In the genomic region with DNA sequence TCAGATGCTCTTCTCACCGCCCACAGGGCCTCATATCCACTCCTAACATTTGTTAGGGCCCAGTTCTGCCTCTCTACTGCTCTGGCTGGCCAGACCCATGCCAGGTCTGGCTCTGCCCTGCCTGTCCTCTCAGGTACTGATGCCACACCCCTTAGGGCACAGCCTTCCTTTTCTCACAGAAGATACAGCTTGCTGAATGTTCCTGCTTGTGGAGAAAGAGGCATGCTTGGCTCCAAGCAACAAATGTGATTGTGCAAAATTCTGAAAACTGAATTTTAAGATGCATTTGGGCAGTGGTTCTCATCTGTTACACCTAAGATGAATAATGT, we compare ENCODE assay signal across 25 cellular contexts.
DNase-seq lines count a peak whose midpoint lies in the region; ATAC-seq, FAIRE-seq and TF ChIP-seq lines count a peak whose summit lies in the region.
"Had no signal": no experiment of that assay in that cellular context is flagged by ENCODE, and none has a peak within 500 bp of the region (broad histone marks: within the 10 kb centered on the region; RNA-seq: fewer than 3 reads in every experiment).

No MANE protein-coding gene starts in this region.

- TF ChIP-seq RAD21 in HepG2 (CRISPR knock-in tag; IDR thresholded peaks at IDR 0.05) = no peak

- 93% methylated on average over 1 of the region's 1 CpG for WGBS in HepG2 (ENCODE audit: low lambda C conversion rate)
- WGBS in right lobe of liver (ENCODE audit: insufficient coverage, low coverage, low lambda C conversion rate, missing lambda C conversion rate) = no CpG with 5 or more reads among the region's 1 CpG

- BruUV-seq in HepG2 (replicated peaks; lab: Mats Ljungman, UMichigan) (no TSS peak), PC-9 (replicated peaks; lab: Mats Ljungman, UMichigan) (no TSS peak)

- no peaks in the 10 kb centered on the region for H3K4me1 ChIP-seq in HepG2 (ENCODE audit: insufficient read depth, low read length)
- no peaks in the 10 kb centered on the region for H3K4me1 ChIP-seq in right lobe of liver
- H3K4me1 ChIP-seq in left ventricle myocardium inferior = peaks cover 77% of the 10 kb centered on the region
- peaks cover 0 to 27% (median 10%) of the 10 kb centered on the region in 5 donors for H3K4me1 ChIP-seq in subcutaneous abdominal adipose tissue (ENCODE audit: control insufficient read depth in 5 of 5, insufficient read depth in 5 of 5, low read length in 5 of 5)
- no peaks in the 10 kb centered on the region for H3K4me1 ChIP-seq in PC-9 (replicated peaks; ENCODE audit: insufficient read depth)
- H3K4me1 ChIP-seq: Peyer's patch had no signal

- in situ Hi-C loops in HepG2 (cut with HindIII; ENCODE audit: extremely low pct_ligation_motif_present, low pct_unique_long_range_greater_than_20kb) = no loop called here

- no peak overlapping the region for H3K4me3 ChIP-seq in HepG2 (replicated peaks in 1 of 3; ENCODE audit: insufficient read depth in 1 of 3, low read depth in 2 of 3, low read length in 3 of 3)
- no peak overlapping the region for H3K4me3 ChIP-seq in right lobe of liver
- H3K4me3 ChIP-seq in left ventricle myocardium inferior = no peak overlapping the region
- no peak overlapping the region for H3K4me3 ChIP-seq in subcutaneous abdominal adipose tissue (ENCODE audit: low read depth in 1 of 5, low read length in 5 of 5)
- no peak overlapping the region for H3K4me3 ChIP-seq in PC-9
- H3K4me3 ChIP-seq: MG63, Peyer's patch had no signal

- H3K9ac ChIP-seq in HepG2 (ENCODE audit: insufficient read depth, low read depth, low read length) (no peak overlapping the region), subcutaneous abdominal adipose tissue (ENCODE audit: low read length in 5 of 5) (no peak overlapping the region)

- H3K36me3 ChIP-seq in HepG2 (replicated peaks in 1 of 2; ENCODE audit: control insufficient read depth in 1 of 2, insufficient read depth in 2 of 2, low read length in 2 of 2) = peaks cover 42 to 97% of the 10 kb centered on the region in 2 experiments
- peaks cover 0 to 34% (median 9%) of the 10 kb centered on the region in 4 donors for H3K36me3 ChIP-seq in right lobe of liver
- peaks cover 46% of the 10 kb centered on the region for H3K36me3 ChIP-seq in left ventricle myocardium inferior
- H3K36me3 ChIP-seq in subcutaneous abdominal adipose tissue (ENCODE audit: control insufficient read depth in 5 of 5, insufficient read depth in 5 of 5, low read length in 5 of 5) = peaks cover 41 to 84% (median 57%) of the 10 kb centered on the region in 5 donors
- H3K36me3 ChIP-seq in PC-9 (ENCODE audit: low read depth) = no peaks in the 10 kb centered on the region
- H3K36me3 ChIP-seq: MG63 had no signal

- peak overlapping the region; percentile 69 to 100 for H3K27ac Mint-ChIP-seq in natural killer cell treated with Interleukin-12 subunit alpha and Interleukin-12 subunit beta and Interleukin-15 and Interleukin-18, amount 100 ng/mL, for 72 hours
- H3K27ac Mint-ChIP-seq: IgD-negative memory B cell had no signal

- peaks cover 65 to 81% of the 10 kb centered on the region in 2 donors for H3K4me1 Mint-ChIP-seq in natural killer cell treated with Interleukin-12 subunit alpha and Interleukin-12 subunit beta and Interleukin-15 and Interleukin-18, amount 100 ng/mL, for 72 hours (ENCODE audit: low read depth in 2 of 2)

- no peak for TF ChIP-seq POLR2A in HepG2 (IDR thresholded peaks at IDR 0.05; ENCODE audit: insufficient read depth in 1 of 2, low read depth in 2 of 2, low read length in 2 of 2)
- no peak for TF ChIP-seq POLR2A in right lobe of liver (IDR thresholded peaks at IDR 0.05)

- H3K9me3 Mint-ChIP-seq in natural killer cell treated with Interleukin-12 subunit alpha and Interleukin-12 subunit beta and Interleukin-15 and Interleukin-18, amount 100 ng/mL, for 72 hours = no peaks in the 10 kb centered on the region
- H3K9me3 Mint-ChIP-seq: CD4-positive, alpha-beta memory T cell; IgD-negative memory B cell had no signal

- H4K20me1 ChIP-seq in HepG2 (ENCODE audit: insufficient read depth, low read length) (no peaks in the 10 kb centered on the region), PC-9 (ENCODE audit: insufficient read depth) (no peaks in the 10 kb centered on the region)

- no peaks in the 10 kb centered on the region for H3K79me2 ChIP-seq in HepG2 (ENCODE audit: insufficient read depth, low read length)
- H3K79me2 ChIP-seq in PC-9 (ENCODE audit: low read depth) = no peaks in the 10 kb centered on the region

- intact Hi-C loops in HepG2 (cut with micrococcal nuclease; ENCODE audit: unreplicated experiment) (no loop called here), right lobe of liver (cut with DNase I) (no loop called here), left ventricle myocardium inferior (cut with micrococcal nuclease) (no loop called here), PC-9 (cut with micrococcal nuclease; ENCODE audit: unreplicated experiment) (no loop called here)

- H3K9me3 ChIP-seq in HepG2 (ENCODE audit: low read length) (no peaks in the 10 kb centered on the region), right lobe of liver (no peaks in the 10 kb centered on the region), left ventricle myocardium inferior (replicated peaks) (no peaks in the 10 kb centered on the region), subcutaneous abdominal adipose tissue (ENCODE audit: control insufficient read depth in 5 of 5, low read length in 5 of 5) (no peaks in the 10 kb centered on the region), PC-9 (ENCODE audit: insufficient read depth, low read depth) (no peaks in the 10 kb centered on the region)
- H3K9me3 ChIP-seq: MG63, Peyer's patch had no signal

- ATAC-seq in HepG2 = no peak
- no peak for ATAC-seq in right lobe of liver
- ATAC-seq in natural killer cell treated with Interleukin-12 subunit alpha and Interleukin-12 subunit beta and Interleukin-15 and Interleukin-18, amount 100 ng/mL, for 72 hours = no peak
- ATAC-seq in HG02938 (IDR thresholded peaks at IDR 0.05; ENCODE audit: unreplicated experiment) = no peak

- TF ChIP-seq EP300 in HepG2 (IDR thresholded peaks at IDR 0.05; ENCODE audit: low read depth in 2 of 2, low read length in 2 of 2) = no peak
- no peak for TF ChIP-seq EP300 in HepG2 (CRISPR knock-in tag; IDR thresholded peaks at IDR 0.05; ENCODE audit: borderline replicate concordance)

- POLR2A ChIA-PET in HepG2 (lab: Yijun Ruan, JAX) = no interaction called here
- POLR2A ChIA-PET in PC-9 (lab: Charles Lee; ENCODE audit: unreplicated experiment) = no interaction called here

- DNase-seq in HepG2 (ENCODE audit: low spot score) = no peak
- DNase-seq in right lobe of liver = no peak
- peak; percentile 39 for DNase-seq in left ventricle myocardium inferior
- no peak for DNase-seq in natural killer cell treated with Interleukin-12 subunit alpha and Interleukin-12 subunit beta and Interleukin-15 and Interleukin-18, amount 100 ng/mL, for 72 hours (ENCODE audit: low spot score)
- no peak for DNase-seq in hepatic stellate cell (ENCODE audit: low spot score)
- DNase-seq in PC-9 = no peak
- DNase-seq: CD4-positive, alpha-beta memory T cell; DMS53; EL; Kasumi-1; MG63; NCI-H1048; NCI-H1436; NCI-H2029; NCI-H2171; NCI-H446; Peyer's patch had no signal

- TF ChIP-seq CTCF in HepG2 (CRISPR knock-in tag; IDR thresholded peaks at IDR 0.05) (no peak), right lobe of liver (IDR thresholded peaks at IDR 0.05) (no peak), left ventricle myocardium inferior (IDR thresholded peaks at IDR 0.05; ENCODE audit: borderline replicate concordance) (peak; percentile 16), PC-9 (conservative IDR thresholded peaks at IDR 0.05) (no peak)

- no peak for FAIRE-seq in HepG2 (lab: Jason Lieb, UNC)
- FAIRE-seq: A204.1, GM12891, GM18507, H54 had no signal

- no peak overlapping the region for H2AFZ ChIP-seq in HepG2 (ENCODE audit: low read length)
- no peak overlapping the region for H2AFZ ChIP-seq in PC-9

- no peaks in the 10 kb centered on the region for H3K27me3 ChIP-seq in HepG2 (ENCODE audit: control insufficient read depth in 1 of 2, insufficient read depth in 2 of 2, low read length in 2 of 2)
- no peaks in the 10 kb centered on the region for H3K27me3 ChIP-seq in right lobe of liver
- H3K27me3 ChIP-seq in left ventricle myocardium inferior (ENCODE audit: low read depth) = no peaks in the 10 kb centered on the region
- no peaks in the 10 kb centered on the region for H3K27me3 ChIP-seq in subcutaneous abdominal adipose tissue (ENCODE audit: control insufficient read depth in 5 of 5, insufficient read depth in 4 of 5, low read length in 5 of 5)
- H3K27me3 ChIP-seq in PC-9 (ENCODE audit: insufficient read depth, low read depth) = no peaks in the 10 kb centered on the region
- H3K27me3 ChIP-seq: MG63, Peyer's patch had no signal

- no peaks in the 10 kb centered on the region for H3K9me2 ChIP-seq in PC-9 (ENCODE audit: insufficient read depth)

- H3K4me2 ChIP-seq in HepG2 (ENCODE audit: low read depth, low read length) (no peak overlapping the region), PC-9 (no peak overlapping the region)

- no peaks in the 10 kb centered on the region for H3K27me3 Mint-ChIP-seq in natural killer cell treated with Interleukin-12 subunit alpha and Interleukin-12 subunit beta and Interleukin-15 and Interleukin-18, amount 100 ng/mL, for 72 hours
- H3K27me3 Mint-ChIP-seq: CD4-positive, alpha-beta memory T cell had no signal

- no peak overlapping the region for H3K4me3 Mint-ChIP-seq in natural killer cell treated with Interleukin-12 subunit alpha and Interleukin-12 subunit beta and Interleukin-15 and Interleukin-18, amount 100 ng/mL, for 72 hours
- H3K4me3 Mint-ChIP-seq: CD4-positive, alpha-beta memory T cell; IgD-negative memory B cell had no signal

- H3K27ac ChIP-seq in HepG2 (ENCODE audit: extremely low read length, insufficient read depth, low read length) = no peak overlapping the region
- H3K27ac ChIP-seq in right lobe of liver = no peak overlapping the region
- peak overlapping the region; percentile 83 for H3K27ac ChIP-seq in left ventricle myocardium inferior (replicated peaks)
- H3K27ac ChIP-seq in subcutaneous abdominal adipose tissue (ENCODE audit: low read depth, low read length) = peak overlapping the region; percentile 32
- H3K27ac ChIP-seq in PC-9 = no peak overlapping the region
- H3K27ac ChIP-seq: HL-60 had no signal

- CTCF ChIA-PET in HepG2 (lab: Yijun Ruan, JAX; ENCODE audit: low intra/inter-chr PET ratio, low total read pairs) (no interaction called here), PC-9 (lab: Charles Lee) (no interaction called here)

- no peaks in the 10 kb centered on the region for H3F3A ChIP-seq in PC-9 (ENCODE audit: insufficient read depth, low read depth)

- H3K36me3 Mint-ChIP-seq in natural killer cell treated with Interleukin-12 subunit alpha and Interleukin-12 subunit beta and Interleukin-15 and Interleukin-18, amount 100 ng/mL, for 72 hours = peaks cover 59% of the 10 kb centered on the region
- H3K36me3 Mint-ChIP-seq: IgD-negative memory B cell had no signal

TF ChIP-seq in HepG2, 621 proteins besides CTCF, POLR2A, EP300 and RAD21 (continues in another document):
- TF ChIP-seq FOXC1 (CRISPR knock-in tag; IDR thresholded peaks at IDR 0.05; ENCODE audit: borderline replicate concordance) = no peak

Comparison
In these comparisons a context has a peak if more than half of its experiments do, and no peak if none do; other contexts are left out.
1. H3K27ac ChIP-seq: peak in left ventricle myocardium inferior (single experiment) and subcutaneous abdominal adipose tissue (single experiment); none in HepG2 (single experiment), right lobe of liver (0 of 3) and PC-9 (single experiment).